ENCODE assay signal across 8 cellular contexts in the genomic region with DNA sequence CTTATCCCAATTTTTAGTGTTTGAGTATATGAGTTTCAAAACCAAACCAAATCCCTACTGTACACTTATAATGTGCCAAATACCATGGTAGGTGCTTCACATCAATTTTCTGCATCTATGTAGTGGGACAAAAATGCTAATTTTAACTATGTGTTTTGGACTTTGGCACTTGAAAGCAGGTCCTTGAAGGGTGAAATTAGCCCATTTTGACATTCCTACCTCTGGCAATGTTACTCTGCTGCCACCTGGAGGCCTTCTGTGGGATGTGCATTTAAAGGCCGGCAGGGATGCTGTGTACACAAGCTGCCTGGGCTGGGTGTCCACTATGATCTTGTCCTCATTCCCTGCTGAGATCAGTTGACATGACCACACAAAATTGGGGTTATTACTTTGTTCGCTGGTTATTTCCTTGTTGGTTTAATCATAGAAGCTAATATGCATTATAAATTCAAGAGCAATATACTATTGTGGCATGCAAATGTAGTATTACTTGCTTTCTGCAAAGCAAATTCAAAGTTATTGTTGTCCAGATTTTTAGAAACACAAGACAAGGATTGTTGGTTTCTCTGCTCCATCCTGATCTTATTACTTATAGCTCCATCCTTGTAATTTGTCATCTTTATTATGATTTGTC.
A peak's percentile ranks its signal among the peaks of the same experiment; 100 is the strongest.
DNase-seq lines count a peak whose midpoint lies in the region; ATAC-seq lines count a peak whose summit lies in the region.

No MANE protein-coding gene starts in this region.

- no peaks in the 10 kb centered on the region for H3K27me3 ChIP-seq in H7 (ENCODE audit: control insufficient read depth, insufficient read depth, low read length)

- DNase-seq in DMS 273 treated with DMSO at 0.1 percent for 48 hours (lab: John Stamatoyannopoulos, UW), result peak; percentile 15
- DNase-seq in H7, result peak; percentile 37
- DNase-seq in NCI-H2081 (lab: John Stamatoyannopoulos, UW), result peak; percentile 62 to 64
- DNase-seq in activated CD4-positive, CD25-positive, alpha-beta regulatory T cell (lab: John Stamatoyannopoulos, UW), result peak; percentile 9 to 45 (median 20)
- DNase-seq in caudate nucleus (lab: John Stamatoyannopoulos, UW), result peak in 56 of 61 donors; percentile 1 to 74 (median 26)
- DNase-seq in left colon, result peak; percentile 31 to 74
- peak; percentile 70 for DNase-seq in stimulated activated CD4-positive, alpha-beta T cell treated with anti-CD3 and anti-CD28 coated beads, Interleukin-4, amount 100 ng/mL, for 24 hours

- intact Hi-C loops in left colon (cut with DNase I, micrococcal nuclease), result loop anchor here in 1 of 2 donors (2.0 kb wide), 1 partner anchor 202 kb away; no protein-coding TSS in a partner anchor

- no peak overlapping the region for H3K27ac ChIP-seq in caudate nucleus (ENCODE audit: low read depth, low read length)

- no peak overlapping the region for H3K4me3 ChIP-seq in H7 (ENCODE audit: insufficient read depth, low read depth, low read length)

- H3K36me3 ChIP-seq in H7 (replicated peaks; ENCODE audit: control insufficient read depth, insufficient read depth, low read length), result no peaks in the 10 kb centered on the region; the same call in 1 of the 2 replicates

- ATAC-seq in left colon (peak; percentile 94), GM18511 (IDR thresholded peaks at IDR 0.05; ENCODE audit: unreplicated experiment) (no peak)

Comparison
In these comparisons a context has a peak if more than half of its experiments do, and no peak if none do; other contexts are left out.
1. DNase-seq: peak in every context shown above with its lines; median percentile 70 in stimulated activated CD4-positive, alpha-beta T cell treated with anti-CD3 and anti-CD28 coated beads, Interleukin-4, amount 100 ng/mL, for 24 hours; 63 in NCI-H2081; 52 in left colon; 37 in H7; 26 in caudate nucleus; 20 in activated CD4-positive, CD25-positive, alpha-beta regulatory T cell; 15 in DMS 273 treated with DMSO at 0.1 percent for 48 hours.